In the genomic region with DNA sequence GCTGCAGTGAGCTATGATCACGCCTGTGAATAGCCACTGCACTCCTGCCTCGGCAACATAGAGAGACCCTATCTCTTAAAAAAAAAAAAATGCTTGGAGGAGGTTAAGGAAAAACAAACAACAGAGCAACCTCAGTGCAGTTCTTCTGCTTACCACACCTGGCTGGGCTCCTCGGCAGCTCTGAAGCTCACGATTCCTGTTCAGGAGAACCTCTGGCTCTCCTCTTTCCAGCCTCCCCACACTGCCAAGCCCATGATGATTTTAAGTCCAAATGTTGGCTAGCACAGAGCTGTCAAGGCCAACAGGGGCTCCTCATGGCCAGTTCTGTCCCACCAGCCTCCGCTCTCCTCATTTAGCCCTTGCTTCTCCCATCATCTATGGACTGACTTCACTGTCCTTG, we compare ENCODE assay signal across 21 cellular contexts.
DNase-seq lines count a peak whose midpoint lies in the region; ATAC-seq and TF ChIP-seq lines count a peak whose summit lies in the region.
"Had no signal": no experiment of that assay in that cellular context is flagged by ENCODE, and none has a peak within 500 bp of the region (broad histone marks: within the 10 kb centered on the region; RNA-seq: fewer than 3 reads in every experiment).

No MANE protein-coding gene starts in this region.

- DNase-seq in HFFc6 (no peak), breast epithelium (ENCODE audit: low spot score in 2 of 2) (no peak), NCI-H524 (lab: John Stamatoyannopoulos, UW) (no peak), foreskin melanocyte (no peak), islet precursor cell (no peak), NCI-H510A (lab: John Stamatoyannopoulos, UW) (no peak)
- no peak for DNase-seq in stimulated activated naive B cell treated with anti-CD40 and anti-IgM and Interleukin-4, amounts not matched to agents 10 μg/mL and 1 μg/mL and 100 μg/mL, for 72 hours
- DNase-seq: activated CD4-positive, alpha-beta T cell treated with anti-CD3 and anti-CD28 coated beads, Interleukin-2, amount 50 U/mL, for 48 hours; activated naive CD4-positive, alpha-beta T cell; amniotic stem cell; effector memory CD4-positive, alpha-beta T cell; NCI-H1092; NCI-H2081 treated with DMSO at 0.1 percent for 48 hours; nucleus accumbens; right lobe of liver; stimulated activated naive CD4-positive, alpha-beta T cell; T-helper 2 cell; trophoblast cell had no signal

- TF ChIP-seq CTCF in HFFc6 (IDR thresholded peaks at IDR 0.05) (no peak), breast epithelium (IDR thresholded peaks at IDR 0.05) (no peak)

- no peaks in the 10 kb centered on the region for H3K36me3 ChIP-seq in breast epithelium
- no peaks in the 10 kb centered on the region for H3K36me3 ChIP-seq in muscle layer of colon (ENCODE audit: insufficient read depth, low read length)
- H3K36me3 ChIP-seq: right lobe of liver had no signal

- H3K4me3 ChIP-seq in breast epithelium: no peak overlapping the region
- no peak overlapping the region for H3K4me3 ChIP-seq in muscle layer of colon (ENCODE audit: low read depth in 1 of 2, low read length in 2 of 2)
- H3K4me3 ChIP-seq: GM23338, right lobe of liver, SJSA1 had no signal

- H3K9me3 Mint-ChIP-seq in HFFc6: no peaks in the 10 kb centered on the region; the same call in 1 of the 2 replicates
- no peaks in the 10 kb centered on the region for H3K9me3 Mint-ChIP-seq in stimulated activated naive B cell treated with anti-CD40 and anti-IgM and Interleukin-4, amounts not matched to agents 10 μg/mL and 1 μg/mL and 100 μg/mL, for 72 hours
- H3K9me3 Mint-ChIP-seq: GM23338 had no signal

- no peak for TF ChIP-seq POLR2A in breast epithelium (IDR thresholded peaks at IDR 0.05)

- H3K4me1 Mint-ChIP-seq in HFFc6 (ENCODE audit: low read depth): peaks cover 59% of the 10 kb centered on the region
- H3K4me1 Mint-ChIP-seq in stimulated activated naive B cell treated with anti-CD40 and anti-IgM and Interleukin-4, amounts not matched to agents 10 μg/mL and 1 μg/mL and 100 μg/mL, for 72 hours: peaks cover 63 to 92% of the 10 kb centered on the region in 2 donors

- H3K27me3 ChIP-seq in breast epithelium: no peaks in the 10 kb centered on the region
- no peaks in the 10 kb centered on the region for H3K27me3 ChIP-seq in muscle layer of colon (ENCODE audit: control insufficient read depth in 1 of 2, insufficient read depth in 2 of 2, low read length in 2 of 2)
- H3K27me3 ChIP-seq: right lobe of liver, SJSA1 had no signal

- ATAC-seq in stimulated activated naive B cell treated with anti-CD40 and anti-IgM and Interleukin-4, amounts not matched to agents 10 μg/mL and 1 μg/mL and 100 μg/mL, for 72 hours (replicated peaks): no peak
- ATAC-seq: GM23338, right lobe of liver had no signal

- intact Hi-C loops in breast epithelium (cut with DNase I; ENCODE audit: low total_unique reads): no loop called here

- H3K4me1 ChIP-seq in breast epithelium: peaks cover 18 to 34% of the 10 kb centered on the region in 2 donors
- peaks cover 81% of the 10 kb centered on the region for H3K4me1 ChIP-seq in muscle layer of colon (ENCODE audit: insufficient read depth, low read length)

- H3K36me3 Mint-ChIP-seq in HFFc6 (ENCODE audit: low read depth): peaks cover 6% of the 10 kb centered on the region; the same call in 1 of the 2 replicates
- H3K36me3 Mint-ChIP-seq in stimulated activated naive B cell treated with anti-CD40 and anti-IgM and Interleukin-4, amounts not matched to agents 10 μg/mL and 1 μg/mL and 100 μg/mL, for 72 hours: peaks cover 1 to 5% of the 10 kb centered on the region in 2 donors

- H3K9ac ChIP-seq in muscle layer of colon (ENCODE audit: low read length): no peak overlapping the region

- H3K9me3 ChIP-seq in breast epithelium (no peaks in the 10 kb centered on the region), muscle layer of colon (ENCODE audit: low read length) (no peaks in the 10 kb centered on the region)
- H3K9me3 ChIP-seq: right lobe of liver, SJSA1 had no signal

- H3K4me3 Mint-ChIP-seq in HFFc6: no peak overlapping the region
- no peak overlapping the region for H3K4me3 Mint-ChIP-seq in stimulated activated naive B cell treated with anti-CD40 and anti-IgM and Interleukin-4, amounts not matched to agents 10 μg/mL and 1 μg/mL and 100 μg/mL, for 72 hours
- H3K4me3 Mint-ChIP-seq: GM23338 had no signal

- H3K27ac ChIP-seq in breast epithelium (peak overlapping the region; percentile 36 to 45), muscle layer of colon (ENCODE audit: low read depth, low read length) (peak overlapping the region; percentile 8)
- H3K27ac ChIP-seq: right lobe of liver, SJSA1 had no signal

- peaks cover 2% of the 10 kb centered on the region for H3K27me3 Mint-ChIP-seq in HFFc6 (ENCODE audit: insufficient read depth)
- H3K27me3 Mint-ChIP-seq in stimulated activated naive B cell treated with anti-CD40 and anti-IgM and Interleukin-4, amounts not matched to agents 10 μg/mL and 1 μg/mL and 100 μg/mL, for 72 hours: no peaks in the 10 kb centered on the region

- H3K27ac Mint-ChIP-seq in HFFc6: peak overlapping the region; percentile 71; the same call in 1 of the 2 replicates
- H3K27ac Mint-ChIP-seq in stimulated activated naive B cell treated with anti-CD40 and anti-IgM and Interleukin-4, amounts not matched to agents 10 μg/mL and 1 μg/mL and 100 μg/mL, for 72 hours: peak overlapping the region; percentile 76
- H3K27ac Mint-ChIP-seq: GM23338 had no signal
